ENCODE assay signal across 10 cellular contexts in the genomic region with DNA sequence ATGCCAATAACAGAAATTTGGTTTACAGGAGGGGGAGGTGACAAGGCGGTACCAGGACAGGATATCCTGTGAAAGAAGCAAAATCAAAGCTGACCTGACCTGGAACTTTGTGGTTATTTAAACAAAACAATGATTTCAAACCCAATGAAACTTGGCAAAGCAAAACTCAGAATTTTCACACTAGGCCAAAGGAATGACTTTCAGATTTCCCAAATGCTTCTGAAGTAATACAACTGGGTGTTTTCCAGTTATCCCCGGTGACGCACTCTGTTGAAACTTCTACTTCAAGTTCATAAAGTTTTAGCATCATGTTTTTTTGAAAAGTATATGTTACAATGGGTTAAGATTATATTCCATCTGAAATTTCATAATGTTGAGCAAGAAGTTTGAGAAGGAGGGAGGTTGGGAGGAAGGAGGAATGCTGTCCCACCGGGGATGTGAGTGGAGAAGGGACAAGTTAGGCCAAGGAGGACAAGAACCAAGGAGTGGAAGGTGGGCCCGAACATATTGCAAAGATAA.
A peak's percentile ranks its signal among the peaks of the same experiment; 100 is the strongest.
DNase-seq lines count a peak whose midpoint lies in the region; ATAC-seq, FAIRE-seq and TF ChIP-seq lines count a peak whose summit lies in the region.
"Had no signal": no experiment of that assay in that cellular context is flagged by ENCODE, and none has a peak within 500 bp of the region (broad histone marks: within the 10 kb centered on the region; RNA-seq: fewer than 3 reads in every experiment).

No MANE protein-coding gene starts in this region.

- H3K36me3 ChIP-seq in liver (ENCODE audit: control insufficient read depth in 4 of 4, insufficient read depth in 3 of 4, low read depth in 1 of 4, low read length in 3 of 4) (peaks cover 0 to 1% (median 0%) of the 10 kb centered on the region in 4 donors), HepG2 (replicated peaks in 1 of 2; ENCODE audit: control insufficient read depth in 1 of 2, insufficient read depth in 2 of 2, low read length in 2 of 2) (peaks cover 3 to 5% of the 10 kb centered on the region in 2 experiments; a peak in 4 of 5 replicates)

- no peak for TF ChIP-seq POLR2A in HepG2 (IDR thresholded peaks at IDR 0.05; ENCODE audit: insufficient read depth in 1 of 2, low read depth in 2 of 2, low read length in 2 of 2)

- POLR2A ChIA-PET in HepG2 (lab: Yijun Ruan, JAX), result no interaction called here

- H3K27ac ChIP-seq in liver (ENCODE audit: low read depth in 1 of 2, low read length in 2 of 2) (peak overlapping the region; percentile 93 to 94), HepG2 (ENCODE audit: extremely low read length, insufficient read depth, low read length) (no peak overlapping the region)

- H3K79me2 ChIP-seq in HepG2 (ENCODE audit: insufficient read depth, low read length), result no peaks in the 10 kb centered on the region

- H3K27me3 ChIP-seq in liver (ENCODE audit: control insufficient read depth in 4 of 4, insufficient read depth in 4 of 4, low read length in 3 of 4) (no peaks in the 10 kb centered on the region), HepG2 (ENCODE audit: control insufficient read depth in 1 of 2, insufficient read depth in 2 of 2, low read length in 2 of 2) (no peaks in the 10 kb centered on the region)

- no peak for TF ChIP-seq CTCF in liver (IDR thresholded peaks at IDR 0.05; ENCODE audit: low read depth, low read length, missing input control)
- TF ChIP-seq CTCF in HepG2 (CRISPR knock-in tag; IDR thresholded peaks at IDR 0.05), result no peak
- TF ChIP-seq CTCF in endothelial cell (IDR thresholded peaks at IDR 0.05; ENCODE audit: unreplicated experiment), result no peak

- H3K4me1 ChIP-seq in liver (ENCODE audit: control insufficient read depth in 4 of 4, insufficient read depth in 4 of 4, low read length in 3 of 4) (peaks cover 21 to 47% (median 30%) of the 10 kb centered on the region in 4 donors), HepG2 (ENCODE audit: insufficient read depth, low read length) (peaks cover 36% of the 10 kb centered on the region)

- H3K4me3 ChIP-seq in liver (ENCODE audit: low read depth in 1 of 3, low read length in 3 of 3) (no peak overlapping the region), HepG2 (replicated peaks in 1 of 3; ENCODE audit: insufficient read depth in 1 of 3, low read depth in 2 of 3, low read length in 3 of 3) (no peak overlapping the region)

- H3K4me1 Mint-ChIP-seq in endothelial cell (ENCODE audit: unreplicated experiment), result peaks cover 48% of the 10 kb centered on the region
- peaks cover 58 to 65% of the 10 kb centered on the region in 2 donors for H3K4me1 Mint-ChIP-seq in natural killer cell treated with Interleukin-12 subunit alpha and Interleukin-12 subunit beta and Interleukin-15 and Interleukin-18, amount 100 ng/mL, for 72 hours (ENCODE audit: low read depth in 2 of 2)
- peaks cover 73% of the 10 kb centered on the region for H3K4me1 Mint-ChIP-seq in stimulated activated naive CD8-positive, alpha-beta T cell treated with anti-CD3 and anti-CD28 coated beads, Interleukin-15, amount 100 ng/mL, for 72 hours

- WGBS in liver, result 24% methylated on average over 5 of the region's 5 CpGs
- WGBS in HepG2 (ENCODE audit: low lambda C conversion rate), result 86% methylated on average over 5 of the region's 5 CpGs

- peak overlapping the region; percentile 61 for H3K4me3 Mint-ChIP-seq in endothelial cell (ENCODE audit: unreplicated experiment)
- H3K4me3 Mint-ChIP-seq in natural killer cell treated with Interleukin-12 subunit alpha and Interleukin-12 subunit beta and Interleukin-15 and Interleukin-18, amount 100 ng/mL, for 72 hours, result peak overlapping the region; percentile 3
- H3K4me3 Mint-ChIP-seq in stimulated activated naive CD8-positive, alpha-beta T cell treated with anti-CD3 and anti-CD28 coated beads, Interleukin-15, amount 100 ng/mL, for 72 hours, result no peak overlapping the region

- H3K27me3 Mint-ChIP-seq in endothelial cell (ENCODE audit: unreplicated experiment), result peaks cover 8% of the 10 kb centered on the region
- H3K27me3 Mint-ChIP-seq in natural killer cell treated with Interleukin-12 subunit alpha and Interleukin-12 subunit beta and Interleukin-15 and Interleukin-18, amount 100 ng/mL, for 72 hours, result no peaks in the 10 kb centered on the region
- H3K27me3 Mint-ChIP-seq in stimulated activated naive CD8-positive, alpha-beta T cell treated with anti-CD3 and anti-CD28 coated beads, Interleukin-15, amount 100 ng/mL, for 72 hours, result no peaks in the 10 kb centered on the region

- no TSS peak for BruUV-seq in HepG2 (replicated peaks; lab: Mats Ljungman, UMichigan)

- TF ChIP-seq RAD21 in liver (IDR thresholded peaks at IDR 0.05) (peak; percentile 44 to 48), HepG2 (CRISPR knock-in tag; IDR thresholded peaks at IDR 0.05) (no peak)

- no peak for ATAC-seq in HepG2
- ATAC-seq in natural killer cell treated with Interleukin-12 subunit alpha and Interleukin-12 subunit beta and Interleukin-15 and Interleukin-18, amount 100 ng/mL, for 72 hours, result no peak
- ATAC-seq in GM18520 (IDR thresholded peaks at IDR 0.05; ENCODE audit: unreplicated experiment), result no peak
- ATAC-seq in stimulated activated naive CD8-positive, alpha-beta T cell treated with anti-CD3 and anti-CD28 coated beads, Interleukin-15, amount 100 ng/mL, for 72 hours, result no peak

- CTCF ChIA-PET in HepG2 (lab: Yijun Ruan, JAX; ENCODE audit: low intra/inter-chr PET ratio, low total read pairs), result no interaction called here

- H4K20me1 ChIP-seq in HepG2 (ENCODE audit: insufficient read depth, low read length), result no peaks in the 10 kb centered on the region

- H3K9me3 Mint-ChIP-seq in endothelial cell (ENCODE audit: unreplicated experiment), result no peaks in the 10 kb centered on the region
- H3K9me3 Mint-ChIP-seq in natural killer cell treated with Interleukin-12 subunit alpha and Interleukin-12 subunit beta and Interleukin-15 and Interleukin-18, amount 100 ng/mL, for 72 hours, result no peaks in the 10 kb centered on the region
- H3K9me3 Mint-ChIP-seq in stimulated activated naive CD8-positive, alpha-beta T cell treated with anti-CD3 and anti-CD28 coated beads, Interleukin-15, amount 100 ng/mL, for 72 hours, result no peaks in the 10 kb centered on the region

- peaks cover 67% of the 10 kb centered on the region for H3K36me3 Mint-ChIP-seq in endothelial cell (ENCODE audit: low read depth, unreplicated experiment)
- peaks cover 28% of the 10 kb centered on the region for H3K36me3 Mint-ChIP-seq in natural killer cell treated with Interleukin-12 subunit alpha and Interleukin-12 subunit beta and Interleukin-15 and Interleukin-18, amount 100 ng/mL, for 72 hours

- DNase-seq in HepG2 (ENCODE audit: low spot score), result no peak
- no peak for DNase-seq in endothelial cell (ENCODE audit: low spot score)
- no peak for DNase-seq in natural killer cell treated with Interleukin-12 subunit alpha and Interleukin-12 subunit beta and Interleukin-15 and Interleukin-18, amount 100 ng/mL, for 72 hours (ENCODE audit: low spot score)
- DNase-seq in iPS-NIHi11 (ENCODE audit: low spot score), result no peak
- no peak for DNase-seq in stimulated activated naive CD8-positive, alpha-beta T cell treated with anti-CD3 and anti-CD28 coated beads, Interleukin-15, amount 100 ng/mL, for 72 hours
- no peak for DNase-seq in HPDE6-E6E7 (ENCODE audit: extremely low spot score)
- DNase-seq: Calu3, islet precursor cell had no signal

- H3K27ac Mint-ChIP-seq in endothelial cell (ENCODE audit: unreplicated experiment), result peak overlapping the region; percentile 81
- peak overlapping the region; percentile 73 to 86 for H3K27ac Mint-ChIP-seq in natural killer cell treated with Interleukin-12 subunit alpha and Interleukin-12 subunit beta and Interleukin-15 and Interleukin-18, amount 100 ng/mL, for 72 hours
- H3K27ac Mint-ChIP-seq in stimulated activated naive CD8-positive, alpha-beta T cell treated with anti-CD3 and anti-CD28 coated beads, Interleukin-15, amount 100 ng/mL, for 72 hours, result peak overlapping the region in 1 of 2 donors; percentile 88

- H3K9ac ChIP-seq in liver (ENCODE audit: low read depth in 1 of 2, low read length in 2 of 2) (peak overlapping the region in 1 of 2 donors; percentile 2), HepG2 (ENCODE audit: insufficient read depth, low read depth, low read length) (no peak overlapping the region)

- H2AFZ ChIP-seq in HepG2 (ENCODE audit: low read length), result no peak overlapping the region

- no peak for FAIRE-seq in HepG2 (lab: Jason Lieb, UNC)

- in situ Hi-C loops in HepG2 (cut with HindIII; ENCODE audit: extremely low pct_ligation_motif_present, low pct_unique_long_range_greater_than_20kb), result no loop called here

- TF ChIP-seq EP300 in HepG2 (IDR thresholded peaks at IDR 0.05; ENCODE audit: low read depth in 2 of 2, low read length in 2 of 2) (no peak), HepG2 (CRISPR knock-in tag; IDR thresholded peaks at IDR 0.05; ENCODE audit: borderline replicate concordance) (no peak)

- intact Hi-C loops in HepG2 (cut with micrococcal nuclease; ENCODE audit: unreplicated experiment), result no loop called here

- H3K9me3 ChIP-seq in liver (ENCODE audit: control insufficient read depth in 4 of 4, low read length in 3 of 4), result no peaks in the 10 kb centered on the region
- H3K9me3 ChIP-seq in HepG2 (ENCODE audit: low read length), result no peaks in the 10 kb centered on the region

- H3K4me2 ChIP-seq in HepG2 (ENCODE audit: low read depth, low read length), result no peak overlapping the region

TF ChIP-seq in liver, 16 proteins besides CTCF, POLR2A, EP300 and RAD21 (continues in another document):
- TF ChIP-seq, protein P1, sequence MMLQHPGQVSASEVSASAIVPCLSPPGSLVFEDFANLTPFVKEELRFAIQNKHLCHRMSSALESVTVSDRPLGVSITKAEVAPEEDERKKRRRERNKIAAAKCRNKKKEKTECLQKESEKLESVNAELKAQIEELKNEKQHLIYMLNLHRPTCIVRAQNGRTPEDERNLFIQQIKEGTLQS (IDR thresholded peaks at IDR 0.05), result peak; percentile 69
- TF ChIP-seq GABPA (IDR thresholded peaks at IDR 0.05 in 1 of 2, conservative IDR thresholded peaks at IDR 0.05 in 1 of 2) (peak; percentile 72 to 86), HNF4A (conservative IDR thresholded peaks at IDR 0.05) (peak; percentile 73 to 83)
- TF ChIP-seq, protein P2, sequence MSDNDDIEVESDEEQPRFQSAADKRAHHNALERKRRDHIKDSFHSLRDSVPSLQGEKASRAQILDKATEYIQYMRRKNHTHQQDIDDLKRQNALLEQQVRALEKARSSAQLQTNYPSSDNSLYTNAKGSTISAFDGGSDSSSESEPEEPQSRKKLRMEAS (IDR thresholded peaks at IDR 0.05), result peak; percentile 79

TF ChIP-seq in HepG2, 621 proteins besides CTCF, POLR2A, EP300 and RAD21 (continues in another document):
- TF ChIP-seq ZKSCAN8 (CRISPR knock-in tag; IDR thresholded peaks at IDR 0.05; ENCODE audit: borderline replicate concordance) (no peak), SIX1 (CRISPR knock-in tag; IDR thresholded peaks at IDR 0.05; ENCODE audit: borderline replicate concordance) (no peak), MBNL3 (CRISPR knock-in tag; conservative IDR thresholded peaks at IDR 0.05) (no peak)

Comparison
In these comparisons a context has a peak if more than half of its experiments do, and no peak if none do; other contexts are left out.
1. H3K4me3 Mint-ChIP-seq: peak in endothelial cell (single experiment) and natural killer cell treated with Interleukin-12 subunit alpha and Interleukin-12 subunit beta and Interleukin-15 and Interleukin-18, amount 100 ng/mL, for 72 hours (single experiment); none in stimulated activated naive CD8-positive, alpha-beta T cell treated with anti-CD3 and anti-CD28 coated beads, Interleukin-15, amount 100 ng/mL, for 72 hours (0 of 2).